1 cellular context compared by ENCODE assay signal in genomic region chr6:34414999-34415858, GRCh38.
TF ChIP-seq lines count a peak whose summit lies in the region.

No MANE protein-coding gene starts in this region.

TF ChIP-seq in HepG2, 621 proteins besides CTCF, POLR2A, EP300 and RAD21 (continued from another document and continues in another):
- TF ChIP-seq, protein P1, sequence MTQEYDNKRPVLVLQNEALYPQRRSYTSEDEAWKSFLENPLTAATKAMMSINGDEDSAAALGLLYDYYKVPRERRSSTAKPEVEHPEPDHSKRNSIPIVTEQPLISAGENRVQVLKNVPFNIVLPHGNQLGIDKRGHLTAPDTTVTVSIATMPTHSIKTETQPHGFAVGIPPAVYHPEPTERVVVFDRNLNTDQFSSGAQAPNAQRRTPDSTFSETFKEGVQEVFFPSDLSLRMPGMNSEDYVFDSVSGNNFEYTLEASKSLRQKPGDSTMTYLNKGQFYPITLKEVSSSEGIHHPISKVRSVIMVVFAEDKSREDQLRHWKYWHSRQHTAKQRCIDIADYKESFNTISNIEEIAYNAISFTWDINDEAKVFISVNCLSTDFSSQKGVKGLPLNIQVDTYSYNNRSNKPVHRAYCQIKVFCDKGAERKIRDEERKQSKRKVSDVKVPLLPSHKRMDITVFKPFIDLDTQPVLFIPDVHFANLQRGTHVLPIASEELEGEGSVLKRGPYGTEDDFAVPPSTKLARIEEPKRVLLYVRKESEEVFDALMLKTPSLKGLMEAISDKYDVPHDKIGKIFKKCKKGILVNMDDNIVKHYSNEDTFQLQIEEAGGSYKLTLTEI (CRISPR knock-in tag; conservative IDR thresholded peaks at IDR 0.05) = no peak
- TF ChIP-seq PAF1 (CRISPR knock-in tag; IDR thresholded peaks at IDR 0.05) (peak; percentile 5; the same call in 1 of the 2 replicates), ZNF484 (CRISPR knock-in tag; IDR thresholded peaks at IDR 0.05; ENCODE audit: borderline replicate concordance, low read depth) (no peak), ZNF350 (CRISPR knock-in tag; IDR thresholded peaks at IDR 0.05; ENCODE audit: borderline replicate concordance, low read depth) (no peak), FOXK2 (IDR thresholded peaks at IDR 0.05) (0 out of 2 replicates have a peak, but pooled peaks have one; percentile 7), SP5 (CRISPR knock-in tag; IDR thresholded peaks at IDR 0.05; ENCODE audit: borderline replicate concordance, low read depth) (peak; percentile 28; the same call in 1 of the 2 replicates), SSRP1 (CRISPR knock-in tag; IDR thresholded peaks at IDR 0.05) (no peak), ZNF646 (CRISPR knock-in tag; IDR thresholded peaks at IDR 0.05) (no peak), SRSF9 (IDR thresholded peaks at IDR 0.05; ENCODE audit: borderline replicate concordance, insufficient read depth, low read depth, low read length, poor library complexity, severe bottlenecking) (no peak), ELF3 (CRISPR knock-in tag; IDR thresholded peaks at IDR 0.05) (peak; percentile 74), HMGA1 (CRISPR knock-in tag; conservative IDR thresholded peaks at IDR 0.05) (no peak), ZBTB38 (CRISPR knock-in tag; IDR thresholded peaks at IDR 0.05) (no peak), ZNF281 (CRISPR knock-in tag; IDR thresholded peaks at IDR 0.05; ENCODE audit: borderline replicate concordance) (no peak), MZF1 (CRISPR knock-in tag; IDR thresholded peaks at IDR 0.05; ENCODE audit: borderline replicate concordance) (no peak), ZNF512B (CRISPR knock-in tag; IDR thresholded peaks at IDR 0.05; ENCODE audit: borderline replicate concordance) (no peak), POGZ (CRISPR knock-in tag; IDR thresholded peaks at IDR 0.05) (peak; percentile 53), FOXA1 (IDR thresholded peaks at IDR 0.05) (no peak), FOXA1 (CRISPR knock-in tag; IDR thresholded peaks at IDR 0.05) (peak; percentile 26; the same call in 1 of the 2 replicates), IRX3 (CRISPR knock-in tag; IDR thresholded peaks at IDR 0.05; ENCODE audit: borderline replicate concordance, low read depth) (no peak), TMF1 (CRISPR knock-in tag; IDR thresholded peaks at IDR 0.05; ENCODE audit: low read depth) (no peak), ZNF446 (CRISPR knock-in tag; IDR thresholded peaks at IDR 0.05) (no peak), FOSL2 (CRISPR knock-in tag; IDR thresholded peaks at IDR 0.05) (peak; percentile 41), NRL (CRISPR knock-in tag; IDR thresholded peaks at IDR 0.05; ENCODE audit: borderline replicate concordance) (no peak)
- TF ChIP-seq, protein P2, sequence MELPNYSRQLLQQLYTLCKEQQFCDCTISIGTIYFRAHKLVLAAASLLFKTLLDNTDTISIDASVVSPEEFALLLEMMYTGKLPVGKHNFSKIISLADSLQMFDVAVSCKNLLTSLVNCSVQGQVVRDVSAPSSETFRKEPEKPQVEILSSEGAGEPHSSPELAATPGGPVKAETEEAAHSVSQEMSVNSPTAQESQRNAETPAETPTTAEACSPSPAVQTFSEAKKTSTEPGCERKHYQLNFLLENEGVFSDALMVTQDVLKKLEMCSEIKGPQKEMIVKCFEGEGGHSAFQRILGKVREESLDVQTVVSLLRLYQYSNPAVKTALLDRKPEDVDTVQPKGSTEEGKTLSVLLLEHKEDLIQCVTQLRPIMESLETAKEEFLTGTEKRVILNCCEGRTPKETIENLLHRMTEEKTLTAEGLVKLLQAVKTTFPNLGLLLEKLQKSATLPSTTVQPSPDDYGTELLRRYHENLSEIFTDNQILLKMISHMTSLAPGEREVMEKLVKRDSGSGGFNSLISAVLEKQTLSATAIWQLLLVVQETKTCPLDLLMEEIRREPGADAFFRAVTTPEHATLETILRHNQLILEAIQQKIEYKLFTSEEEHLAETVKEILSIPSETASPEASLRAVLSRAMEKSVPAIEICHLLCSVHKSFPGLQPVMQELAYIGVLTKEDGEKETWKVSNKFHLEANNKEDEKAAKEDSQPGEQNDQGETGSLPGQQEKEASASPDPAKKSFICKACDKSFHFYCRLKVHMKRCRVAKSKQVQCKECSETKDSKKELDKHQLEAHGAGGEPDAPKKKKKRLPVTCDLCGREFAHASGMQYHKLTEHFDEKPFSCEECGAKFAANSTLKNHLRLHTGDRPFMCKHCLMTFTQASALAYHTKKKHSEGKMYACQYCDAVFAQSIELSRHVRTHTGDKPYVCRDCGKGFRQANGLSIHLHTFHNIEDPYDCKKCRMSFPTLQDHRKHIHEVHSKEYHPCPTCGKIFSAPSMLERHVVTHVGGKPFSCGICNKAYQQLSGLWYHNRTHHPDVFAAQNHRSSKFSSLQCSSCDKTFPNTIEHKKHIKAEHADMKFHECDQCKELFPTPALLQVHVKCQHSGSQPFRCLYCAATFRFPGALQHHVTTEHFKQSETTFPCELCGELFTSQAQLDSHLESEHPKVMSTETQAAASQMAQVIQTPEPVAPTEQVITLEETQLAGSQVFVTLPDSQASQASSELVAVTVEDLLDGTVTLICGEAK (IDR thresholded peaks at IDR 0.05) = no peak
- TF ChIP-seq, protein P2 (CRISPR knock-in tag; IDR thresholded peaks at IDR 0.05) = no peak
- TF ChIP-seq, protein P3, sequence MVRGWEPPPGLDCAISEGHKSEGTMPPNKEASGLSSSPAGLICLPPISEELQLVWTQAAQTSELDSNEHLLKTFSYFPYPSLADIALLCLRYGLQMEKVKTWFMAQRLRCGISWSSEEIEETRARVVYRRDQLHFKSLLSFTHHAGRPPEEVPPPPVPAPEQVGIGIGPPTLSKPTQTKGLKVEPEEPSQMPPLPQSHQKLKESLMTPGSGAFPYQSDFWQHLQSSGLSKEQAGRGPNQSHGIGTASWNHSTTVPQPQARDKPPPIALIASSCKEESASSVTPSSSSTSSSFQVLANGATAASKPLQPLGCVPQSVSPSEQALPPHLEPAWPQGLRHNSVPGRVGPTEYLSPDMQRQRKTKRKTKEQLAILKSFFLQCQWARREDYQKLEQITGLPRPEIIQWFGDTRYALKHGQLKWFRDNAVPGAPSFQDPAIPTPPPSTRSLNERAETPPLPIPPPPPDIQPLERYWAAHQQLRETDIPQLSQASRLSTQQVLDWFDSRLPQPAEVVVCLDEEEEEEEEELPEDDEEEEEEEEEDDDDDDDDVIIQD (CRISPR knock-in tag; IDR thresholded peaks at IDR 0.05; ENCODE audit: low read depth) = peak; percentile 74
- TF ChIP-seq, protein P4, sequence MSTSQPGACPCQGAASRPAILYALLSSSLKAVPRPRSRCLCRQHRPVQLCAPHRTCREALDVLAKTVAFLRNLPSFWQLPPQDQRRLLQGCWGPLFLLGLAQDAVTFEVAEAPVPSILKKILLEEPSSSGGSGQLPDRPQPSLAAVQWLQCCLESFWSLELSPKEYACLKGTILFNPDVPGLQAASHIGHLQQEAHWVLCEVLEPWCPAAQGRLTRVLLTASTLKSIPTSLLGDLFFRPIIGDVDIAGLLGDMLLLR (CRISPR knock-in tag; IDR thresholded peaks at IDR 0.05) = no peak
